12 cellular contexts compared by ENCODE assay signal in the genomic region with DNA sequence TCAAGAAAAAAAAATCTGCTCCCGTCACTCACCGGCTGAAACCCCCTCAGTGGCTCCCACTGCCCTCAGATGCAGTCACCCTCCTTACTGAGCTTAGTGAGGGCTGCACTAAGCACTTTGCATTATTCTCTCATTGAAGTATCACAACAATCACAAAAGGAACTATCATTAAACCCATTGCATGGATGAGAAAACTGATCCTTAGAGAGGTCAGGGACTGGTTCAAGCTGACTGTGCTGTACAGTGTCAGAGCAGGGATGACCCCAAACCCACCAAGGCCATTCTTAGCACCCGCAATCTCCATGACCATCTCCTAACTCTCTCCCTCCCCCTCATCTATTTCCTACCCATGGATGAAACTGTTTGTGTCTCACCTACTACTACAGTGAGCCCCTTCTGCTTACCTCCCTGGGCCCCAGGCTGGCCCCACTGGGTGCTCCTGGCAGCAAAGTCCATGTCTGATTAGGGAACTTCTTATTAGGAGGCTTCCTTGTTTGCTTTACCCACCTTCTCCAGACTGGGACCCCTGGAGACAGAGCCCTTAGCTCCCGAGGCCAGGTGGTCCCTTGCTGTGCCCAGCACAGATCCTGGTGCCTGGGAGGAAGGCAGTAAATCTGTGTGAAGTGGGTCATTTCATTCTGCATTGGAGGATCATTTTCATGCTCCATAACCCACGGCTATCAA.
DNase-seq lines count a peak whose midpoint lies in the region; ATAC-seq and TF ChIP-seq lines count a peak whose summit lies in the region.
"Had no signal": no experiment of that assay in that cellular context is flagged by ENCODE, and none has a peak within 500 bp of the region (broad histone marks: within the 10 kb centered on the region; RNA-seq: fewer than 3 reads in every experiment).

No MANE protein-coding gene starts in this region.

- ATAC-seq in CD4-positive, alpha-beta T cell (ENCODE audit: poor library complexity) = no peak
- ATAC-seq in CD8-positive, alpha-beta T cell = no peak
- ATAC-seq in GM18519 (IDR thresholded peaks at IDR 0.05; ENCODE audit: low FRiP score, unreplicated experiment) = no peak

- DNase-seq in CD4-positive, alpha-beta T cell = no peak
- DNase-seq in HL-60 (ENCODE audit: low read depth in 1 of 2, low spot score in 1 of 2) (no peak), ascending aorta (ENCODE audit: low spot score in 2 of 2) (no peak), hypothalamus (lab: John Stamatoyannopoulos, UW) (no peak), anterior cingulate cortex (lab: John Stamatoyannopoulos, UW) (no peak)
- DNase-seq in CD8-positive, alpha-beta T cell = no peak
- DNase-seq: caudate nucleus, NCI-H226, SK-N-SH had no signal

- H3K4me3 ChIP-seq in HL-60 (replicated peaks; ENCODE audit: insufficient read depth, low read length) (no peak overlapping the region), ascending aorta (no peak overlapping the region), neutrophil (ENCODE audit: low read depth in 1 of 2, low read length in 1 of 2) (no peak overlapping the region)
- H3K4me3 ChIP-seq in CD8-positive, alpha-beta T cell (ENCODE audit: low read depth, low read length) = no peak overlapping the region
- H3K4me3 ChIP-seq: uterus had no signal

- intact Hi-C loops in CD4-positive, alpha-beta T cell (cut with DNase I, micrococcal nuclease) = loop anchor here in 1 of 2 experiments (5.0 to 10.0 kb wide), 2 partner anchors 88 to 140 kb away; a partner anchor contains a TSS
- intact Hi-C loops in ascending aorta (cut with DNase I) = no loop called here
- intact Hi-C loops in CD8-positive, alpha-beta T cell (cut with DNase I, micrococcal nuclease) = loop anchor here (5.0 to 10.0 kb wide), 3 partner anchors 142 to 1115 kb away; a partner anchor contains a TSS

- H3K4me3 Mint-ChIP-seq in CD4-positive, alpha-beta T cell = no peak overlapping the region
- H3K4me3 Mint-ChIP-seq in CD8-positive, alpha-beta T cell = no peak overlapping the region

- H3K27ac ChIP-seq in CD4-positive, alpha-beta T cell (ENCODE audit: low read depth, low read length) = peak overlapping the region; percentile 27
- peak overlapping the region; percentile 93 for H3K27ac ChIP-seq in HL-60 (replicated peaks)
- H3K27ac ChIP-seq in ascending aorta = peak overlapping the region; percentile 24 to 59
- peak overlapping the region; percentile 84 for H3K27ac ChIP-seq in neutrophil
- H3K27ac ChIP-seq in CD8-positive, alpha-beta T cell (ENCODE audit: low read depth, low read length) = no peak overlapping the region

- POLR2A ChIA-PET in CD4-positive, alpha-beta T cell (lab: Charles Lee) = interaction anchor here (3.2 kb wide), 1 partner anchor 139 kb away, joined by 25 read pairs; a partner anchor contains a TSS
- POLR2A ChIA-PET in CD8-positive, alpha-beta T cell (lab: Charles Lee) = interaction anchor here (0.9 kb wide), 1 partner anchor 140 kb away, joined by 4 read pairs; a partner anchor contains a TSS

- CTCF ChIA-PET in CD4-positive, alpha-beta T cell (lab: Charles Lee) = interaction anchor here (0.6 kb wide), 1 partner anchor 17 kb away, joined by 3 read pairs; no protein-coding TSS in a partner anchor
- CTCF ChIA-PET in CD8-positive, alpha-beta T cell (lab: Charles Lee) = no interaction called here

- H3K36me3 ChIP-seq in ascending aorta = no peaks in the 10 kb centered on the region
- H3K36me3 ChIP-seq in neutrophil = no peaks in the 10 kb centered on the region
- no peaks in the 10 kb centered on the region for H3K36me3 ChIP-seq in CD8-positive, alpha-beta T cell (ENCODE audit: insufficient read depth, low read length)
- H3K36me3 ChIP-seq: uterus had no signal

- peak overlapping the region; percentile 89 for H3K27ac Mint-ChIP-seq in CD4-positive, alpha-beta T cell
- no peak overlapping the region for H3K27ac Mint-ChIP-seq in CD8-positive, alpha-beta T cell

- H3K9me3 ChIP-seq in CD4-positive, alpha-beta T cell (ENCODE audit: control insufficient read depth, low read length) = no peaks in the 10 kb centered on the region
- H3K9me3 ChIP-seq in ascending aorta (no peaks in the 10 kb centered on the region), neutrophil (no peaks in the 10 kb centered on the region)
- no peaks in the 10 kb centered on the region for H3K9me3 ChIP-seq in CD8-positive, alpha-beta T cell (ENCODE audit: low read length)
- H3K9me3 ChIP-seq: SK-N-SH, uterus had no signal

- no peaks in the 10 kb centered on the region for H3K27me3 Mint-ChIP-seq in CD4-positive, alpha-beta T cell
- peaks cover 5% of the 10 kb centered on the region for H3K27me3 Mint-ChIP-seq in CD8-positive, alpha-beta T cell (ENCODE audit: low read depth)

- H3K9me3 Mint-ChIP-seq in CD4-positive, alpha-beta T cell = no peaks in the 10 kb centered on the region
- H3K9me3 Mint-ChIP-seq in CD8-positive, alpha-beta T cell = no peaks in the 10 kb centered on the region

- TF ChIP-seq CTCF in CD4-positive, alpha-beta T cell (IDR thresholded peaks at IDR 0.05) = no peak
- TF ChIP-seq CTCF in HL-60 (IDR thresholded peaks at IDR 0.05; ENCODE audit: insufficient read depth, low read length) = no peak
- no peak for TF ChIP-seq CTCF in ascending aorta (IDR thresholded peaks at IDR 0.05)
- no peak for TF ChIP-seq CTCF in neutrophil (IDR thresholded peaks at IDR 0.05)
- no peak for TF ChIP-seq CTCF in CD8-positive, alpha-beta T cell (IDR thresholded peaks at IDR 0.05)

- H3K4me1 ChIP-seq in ascending aorta = peaks cover 4 to 10% of the 10 kb centered on the region in 2 donors
- H3K4me1 ChIP-seq in neutrophil (ENCODE audit: control insufficient read depth in 1 of 2, insufficient read depth in 1 of 2, low read depth in 1 of 2, low read length in 1 of 2) = peaks cover 74 to 77% of the 10 kb centered on the region in 2 experiments
- peaks cover 32% of the 10 kb centered on the region for H3K4me1 ChIP-seq in CD8-positive, alpha-beta T cell (ENCODE audit: insufficient read depth, low read length)
- H3K4me1 ChIP-seq: uterus had no signal

- peaks cover 53% of the 10 kb centered on the region for H3K4me1 Mint-ChIP-seq in CD4-positive, alpha-beta T cell (ENCODE audit: low read depth)
- peaks cover 38% of the 10 kb centered on the region for H3K4me1 Mint-ChIP-seq in CD8-positive, alpha-beta T cell (ENCODE audit: low read depth)

- no peaks in the 10 kb centered on the region for H3K36me3 Mint-ChIP-seq in CD4-positive, alpha-beta T cell (ENCODE audit: low read depth)
- no peaks in the 10 kb centered on the region for H3K36me3 Mint-ChIP-seq in CD8-positive, alpha-beta T cell

- no peaks in the 10 kb centered on the region for H3K27me3 ChIP-seq in CD4-positive, alpha-beta T cell (ENCODE audit: control insufficient read depth, insufficient read depth, low read length)
- H3K27me3 ChIP-seq in HL-60 (ENCODE audit: insufficient read depth, poor library complexity, severe bottlenecking) (no peaks in the 10 kb centered on the region), ascending aorta (no peaks in the 10 kb centered on the region), neutrophil (no peaks in the 10 kb centered on the region)
- no peaks in the 10 kb centered on the region for H3K27me3 ChIP-seq in CD8-positive, alpha-beta T cell (ENCODE audit: insufficient read depth, low read length)
- H3K27me3 ChIP-seq: uterus had no signal
